13 cellular contexts compared by ENCODE assay signal in genomic region chr12:63889236-63889635, GRCh38. TPM values are rescaled to one million over a fixed set of nuclear protein-coding genes. Genes with fewer than 3 reads are reported as not detected.
DNase-seq lines count a peak whose midpoint lies in the region; ATAC-seq and TF ChIP-seq lines count a peak whose summit lies in the region.
"Had no signal": no experiment of that assay in that cellular context is flagged by ENCODE, and none has a peak within 500 bp of the region (broad histone marks: within the 10 kb centered on the region; RNA-seq: fewer than 3 reads in every experiment).

No MANE protein-coding gene starts in this region.

- ATAC-seq in HG03457 (IDR thresholded peaks at IDR 0.05; ENCODE audit: unreplicated experiment) = no peak
- ATAC-seq in HG03039 (IDR thresholded peaks at IDR 0.05; ENCODE audit: unreplicated experiment) = no peak
- ATAC-seq: stimulated activated naive CD8-positive, alpha-beta T cell treated with anti-CD3 and anti-CD28 coated beads, Interleukin-15, amount 100 ng/mL, for 72 hours had no signal

- peak overlapping the region; percentile 18 for H3K27ac ChIP-seq in SJCRH30

- H3K36me3 ChIP-seq in SJCRH30 = 0 out of 2 replicates have a peak, but pooled peaks cover 3% of the 10 kb centered on the region

- H3K4me3 ChIP-seq in SJCRH30 (no peak overlapping the region), fibroblast of villous mesenchyme (ENCODE audit: low read depth, low read length) (no peak overlapping the region)

- peaks cover 7% of the 10 kb centered on the region for H3K4me1 ChIP-seq in SJCRH30

- H3K27me3 ChIP-seq in SJCRH30 = no peaks in the 10 kb centered on the region

- no peaks in the 10 kb centered on the region for H3K9me3 ChIP-seq in SJCRH30 (replicated peaks)

- TF ChIP-seq CTCF in fibroblast of villous mesenchyme (IDR thresholded peaks at IDR 0.05; ENCODE audit: insufficient read depth, low read depth, low read length) (no peak), progenitor cell of endocrine pancreas (IDR thresholded peaks at IDR 0.05; ENCODE audit: unreplicated experiment) (no peak)

- no peaks in the 10 kb centered on the region for H3K27me3 Mint-ChIP-seq in progenitor cell of endocrine pancreas

- peaks cover 4% of the 10 kb centered on the region for H3K4me1 Mint-ChIP-seq in progenitor cell of endocrine pancreas (ENCODE audit: low read depth)
- H3K4me1 Mint-ChIP-seq: stimulated activated naive CD8-positive, alpha-beta T cell treated with anti-CD3 and anti-CD28 coated beads, Interleukin-15, amount 100 ng/mL, for 72 hours had no signal

- peak overlapping the region; percentile 46 for H3K27ac Mint-ChIP-seq in progenitor cell of endocrine pancreas
- H3K27ac Mint-ChIP-seq: activated T-helper 2 cell treated with anti-CD3 and anti-CD28 coated beads, Interferon-gamma antibody, Interleukin-2, Interleukin-4, amounts not matched to agents 10 μg/mL and 5 μg/mL and 100 μg/mL, durations not matched to agents 14 hours and 24 hours and 36 hours; stimulated activated naive CD8-positive, alpha-beta T cell treated with anti-CD3 and anti-CD28 coated beads, Interleukin-15, amount 100 ng/mL, for 72 hours had no signal

- no peak overlapping the region for H3K4me3 Mint-ChIP-seq in progenitor cell of endocrine pancreas (ENCODE audit: low read depth)
- H3K4me3 Mint-ChIP-seq: stimulated activated naive CD8-positive, alpha-beta T cell treated with anti-CD3 and anti-CD28 coated beads, Interleukin-15, amount 100 ng/mL, for 72 hours had no signal

- DNase-seq in GM03348 (ENCODE audit: low spot score) (peak; percentile 67), SJCRH30 (peak; percentile 46 to 65), fibroblast of villous mesenchyme (ENCODE audit: low read depth) (peak; percentile 67), progenitor cell of endocrine pancreas (ENCODE audit: low spot score, unreplicated experiment) (no peak), activated gamma-delta T cell (lab: John Stamatoyannopoulos, UW) (no peak), cerebellar nuclear complex (lab: John Stamatoyannopoulos, UW) (no peak)
- DNase-seq: activated CD4-positive, alpha-beta T cell treated with anti-CD3 and anti-CD28 coated beads for 48 hours; left cardiac atrium; stimulated activated CD4-positive, alpha-beta T cell treated with anti-CD3 and anti-CD28 coated beads, Interleukin-2, amount 100 ng/mL, for 48 hours; stimulated activated naive CD8-positive, alpha-beta T cell treated with anti-CD3 and anti-CD28 coated beads, Interleukin-15, amount 100 ng/mL, for 72 hours had no signal

- H3K9me3 Mint-ChIP-seq in progenitor cell of endocrine pancreas (ENCODE audit: low read depth) = no peaks in the 10 kb centered on the region
- H3K9me3 Mint-ChIP-seq: activated T-helper 2 cell treated with anti-CD3 and anti-CD28 coated beads, Interferon-gamma antibody, Interleukin-2, Interleukin-4, amounts not matched to agents 10 μg/mL and 5 μg/mL and 100 μg/mL, durations not matched to agents 14 hours and 24 hours and 36 hours; stimulated activated naive CD8-positive, alpha-beta T cell treated with anti-CD3 and anti-CD28 coated beads, Interleukin-15, amount 100 ng/mL, for 72 hours had no signal

- peaks cover 5% of the 10 kb centered on the region for H3K36me3 Mint-ChIP-seq in progenitor cell of endocrine pancreas (ENCODE audit: insufficient read depth)

RNA-seq across cellular contexts. Expression of gene SRGAP1, which starts 44.7 kb away (rescaled TPM):
- 6.2 and 6.7 TPM in 2 replicates for total RNA-seq in SJCRH30 (2014; rRNA removed; shearing (Covaris generic))
- total RNA-seq in fibroblast of villous mesenchyme (14.5 and 18.1 TPM in 2 replicates), progenitor cell of endocrine pancreas (17.8 and 23.1 TPM in 2 replicates)

Comparison
In these comparisons a context has a peak if more than half of its experiments do, and no peak if none do; other contexts are left out.
1. DNase-seq: peak in GM03348 (single experiment), SJCRH30 (2 of 2) and fibroblast of villous mesenchyme (single experiment); none in progenitor cell of endocrine pancreas (single experiment), activated gamma-delta T cell (single experiment) and cerebellar nuclear complex (0 of 2).